Comparison of ENCODE assay signal across 16 cellular contexts in the genomic region with DNA sequence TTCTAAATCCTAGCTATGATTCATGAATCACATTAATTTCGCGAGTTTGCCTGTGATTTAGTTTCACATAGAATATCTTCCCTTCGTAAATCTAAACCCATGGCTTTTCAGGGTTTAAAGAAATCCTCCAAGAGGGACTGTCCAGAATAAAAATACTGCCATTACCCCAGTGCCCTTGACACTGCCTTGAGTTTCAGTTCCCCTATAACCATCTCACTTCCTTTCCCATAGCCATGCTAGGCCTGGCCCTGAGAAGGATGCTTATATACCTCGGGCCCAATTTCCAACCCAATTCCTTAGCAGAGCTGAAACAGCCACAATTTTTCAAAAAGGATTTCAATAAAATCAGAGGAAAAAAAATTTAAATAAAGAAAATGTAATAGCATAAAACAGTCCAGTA.
DNase-seq lines count a peak whose midpoint lies in the region; ATAC-seq and TF ChIP-seq lines count a peak whose summit lies in the region.
"Had no signal": no experiment of that assay in that cellular context is flagged by ENCODE, and none has a peak within 500 bp of the region (broad histone marks: within the 10 kb centered on the region; RNA-seq: fewer than 3 reads in every experiment).

No MANE protein-coding gene starts in this region.

- DNase-seq in NCI-H1105 (lab: John Stamatoyannopoulos, UW) (no peak), mesothelial cell of epicardium (ENCODE audit: low spot score in 2 of 2, unreplicated experiment in 2 of 2) (no peak), T-helper 9 cell (no peak)
- no peak for DNase-seq in activated CD4-positive, alpha-beta memory T cell treated with anti-CD3 and anti-CD28 coated beads for 36 hours
- DNase-seq: activated CD4-positive, alpha-beta T cell treated with anti-CD3 and anti-CD28 coated beads for 4 hours; effector memory CD8-positive, alpha-beta T cell; gastrocnemius medialis; Karpas-422; kidney; stimulated activated CD4-positive, alpha-beta T cell treated with anti-CD3 and anti-CD28 coated beads, Interleukin-4, amount 100 ng/mL, for 1 hour; stimulated activated naive CD4-positive, alpha-beta T cell; SW 1271 had no signal

- TF ChIP-seq POLR2A in GM18505 (IDR thresholded peaks at IDR 0.05; ENCODE audit: borderline replicate concordance, extremely low read depth, insufficient read depth, insufficient read length) = no peak

- H3K4me3 Mint-ChIP-seq in mesothelial cell of epicardium = no peak overlapping the region
- no peak overlapping the region for H3K4me3 Mint-ChIP-seq in activated CD4-positive, alpha-beta memory T cell treated with anti-CD3 and anti-CD28 coated beads for 36 hours
- H3K4me3 Mint-ChIP-seq: effector memory CD8-positive, alpha-beta T cell had no signal

- CTCF ChIA-PET in activated CD4-positive, alpha-beta memory T cell treated with anti-CD3 and anti-CD28 coated beads for 36 hours (lab: Charles Lee) = no interaction called here

- no peaks in the 10 kb centered on the region for H3K4me1 Mint-ChIP-seq in mesothelial cell of epicardium
- no peaks in the 10 kb centered on the region for H3K4me1 Mint-ChIP-seq in activated CD4-positive, alpha-beta memory T cell treated with anti-CD3 and anti-CD28 coated beads for 36 hours (ENCODE audit: low read depth)

- ATAC-seq in GM18505 (IDR thresholded peaks at IDR 0.05; ENCODE audit: unreplicated experiment) (peak; percentile 95), GM19438 (IDR thresholded peaks at IDR 0.05; ENCODE audit: low read depth, unreplicated experiment) (peak; percentile 90), HG02678 (IDR thresholded peaks at IDR 0.05; ENCODE audit: unreplicated experiment) (peak; percentile 84), HG03354 (IDR thresholded peaks at IDR 0.05; ENCODE audit: poor library complexity, severe bottlenecking, unreplicated experiment) (peak; percentile 72)
- ATAC-seq: effector memory CD8-positive, alpha-beta T cell; gastrocnemius medialis had no signal

- H3K36me3 Mint-ChIP-seq in mesothelial cell of epicardium = peaks cover 2% of the 10 kb centered on the region
- no peaks in the 10 kb centered on the region for H3K36me3 Mint-ChIP-seq in activated CD4-positive, alpha-beta memory T cell treated with anti-CD3 and anti-CD28 coated beads for 36 hours

- H3K9me3 Mint-ChIP-seq in mesothelial cell of epicardium = peaks cover 21% of the 10 kb centered on the region
- H3K9me3 Mint-ChIP-seq in activated CD4-positive, alpha-beta memory T cell treated with anti-CD3 and anti-CD28 coated beads for 36 hours = peaks cover 21% of the 10 kb centered on the region

- POLR2A ChIA-PET in activated CD4-positive, alpha-beta memory T cell treated with anti-CD3 and anti-CD28 coated beads for 36 hours (lab: Charles Lee) = no interaction called here

- no peak overlapping the region for H3K27ac Mint-ChIP-seq in mesothelial cell of epicardium
- H3K27ac Mint-ChIP-seq in activated CD4-positive, alpha-beta memory T cell treated with anti-CD3 and anti-CD28 coated beads for 36 hours = no peak overlapping the region
- H3K27ac Mint-ChIP-seq: effector memory CD8-positive, alpha-beta T cell had no signal

- TF ChIP-seq CTCF in mesothelial cell of epicardium (IDR thresholded peaks at IDR 0.05; ENCODE audit: unreplicated experiment) = no peak

- H3K27me3 Mint-ChIP-seq in mesothelial cell of epicardium (ENCODE audit: low read depth) = no peaks in the 10 kb centered on the region
- no peaks in the 10 kb centered on the region for H3K27me3 Mint-ChIP-seq in activated CD4-positive, alpha-beta memory T cell treated with anti-CD3 and anti-CD28 coated beads for 36 hours
- H3K27me3 Mint-ChIP-seq: effector memory CD8-positive, alpha-beta T cell had no signal

- intact Hi-C loops in activated CD4-positive, alpha-beta memory T cell treated with anti-CD3 and anti-CD28 coated beads for 36 hours (cut with micrococcal nuclease) = no loop called here
